In the genomic region with DNA sequence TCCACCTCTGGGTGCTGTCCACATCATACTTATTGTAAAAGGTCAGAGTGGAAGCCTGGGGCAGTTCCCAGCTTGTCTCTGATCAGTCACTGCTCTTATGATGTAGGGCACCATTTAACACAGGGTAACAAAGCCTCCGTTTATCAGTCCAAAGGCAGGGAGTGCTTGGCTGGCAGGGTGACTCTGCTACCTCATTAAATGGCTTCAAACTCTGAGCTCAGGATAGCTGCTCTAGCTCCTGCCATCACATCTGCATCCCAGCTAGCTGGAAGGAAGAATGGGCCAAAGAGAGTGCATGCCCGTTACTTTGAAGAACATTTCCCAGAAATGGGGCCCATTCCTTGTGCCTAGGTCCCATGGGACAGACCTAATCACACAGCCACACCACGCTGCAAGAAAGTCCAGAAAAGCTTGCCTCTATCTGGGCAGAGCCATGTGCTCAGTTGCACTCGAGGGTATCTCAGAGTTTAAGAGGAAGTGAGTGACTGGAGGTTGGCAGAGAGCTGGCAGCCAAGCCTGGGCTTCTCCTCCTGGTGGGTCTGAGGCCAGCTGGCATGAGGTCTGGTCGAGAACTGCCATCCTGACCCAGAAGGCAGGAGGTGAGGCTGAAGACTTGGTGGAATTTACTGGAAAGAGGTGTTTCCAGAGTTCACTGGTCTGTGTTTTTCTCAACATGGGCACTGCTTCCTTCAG, we compare ENCODE assay signal across 24 cellular contexts.
"Had no signal": no experiment of that assay in that cellular context is flagged by ENCODE, and none has a peak within 500 bp of the region (broad histone marks: within the 10 kb centered on the region; RNA-seq: fewer than 3 reads in every experiment).

No MANE protein-coding gene starts in this region.

- ATAC-seq: activated CD8-positive, alpha-beta T cell treated with anti-CD3 and anti-CD28 coated beads, Interleukin-2, amount 10 ng/mL, durations not matched to agents 7 days and 5 days; foreskin keratinocyte; left lung; natural killer cell; pancreas; psoas muscle; right cardiac atrium; SK-N-SH treated with all-trans-retinoic acid at 6 μM for 48 hours; stimulated activated naive CD8-positive, alpha-beta T cell treated with anti-CD3 and anti-CD28 coated beads, Interleukin-15, amount 100 ng/mL, for 72 hours; T-cell had no signal

- H3K36me3 Mint-ChIP-seq: activated naive CD8-positive, alpha-beta T cell; natural killer cell; T-cell; type B pancreatic cell had no signal

- H3K4me1 Mint-ChIP-seq: natural killer cell; stimulated activated naive CD8-positive, alpha-beta T cell treated with anti-CD3 and anti-CD28 coated beads, Interleukin-15, amount 100 ng/mL, for 72 hours; T-cell had no signal

- H3K9me3 ChIP-seq: adrenal gland, left lung, pancreas, psoas muscle, testis had no signal

- H3K36me3 ChIP-seq: adrenal gland, ascending aorta, brain microvascular endothelial cell, left lung, pancreas had no signal

- H3K9me3 Mint-ChIP-seq: dendritic cell treated with granulocyte-macrophage colony-stimulating factor and Interleukin-4, amounts not matched to agents 40 ng/mL and 50 ng/mL, for 4 days; natural killer cell; stimulated activated naive CD8-positive, alpha-beta T cell treated with anti-CD3 and anti-CD28 coated beads, Interleukin-15, amount 100 ng/mL, for 72 hours; T-cell; T-helper 2 cell treated with Interferon-gamma antibody and Interleukin-4, amounts not matched to agents 5 μg/mL and 100 μg/mL, for 36 hours; type B pancreatic cell had no signal

- H3K4me1 ChIP-seq: adrenal gland, ascending aorta, foreskin keratinocyte, left lung, pancreas, psoas muscle, testis had no signal

- DNase-seq: activated CD4-positive, alpha-beta T cell treated with anti-CD3 and anti-CD28 coated beads for 1 hour; activated CD4-positive, alpha-beta T cell treated with anti-CD3 and anti-CD28 coated beads, Interleukin-2, amount 50 U/mL, for 1 hour; activated CD8-positive, alpha-beta T cell treated with anti-CD3 and anti-CD28 coated beads, Interleukin-2, amount 10 ng/mL, durations not matched to agents 7 days and 5 days; activated gamma-delta T cell treated with Interleukin-2 at 50 U/mL for 16 hours; brain microvascular endothelial cell; effector CD8-positive, alpha-beta T cell; foreskin keratinocyte; left lung; natural killer cell; right cardiac atrium; stimulated activated CD4-positive, alpha-beta T cell treated with anti-CD3 and anti-CD28 coated beads, Interleukin-4, amount 100 ng/mL, for 4 hours; stimulated activated naive CD8-positive, alpha-beta T cell treated with anti-CD3 and anti-CD28 coated beads, Interleukin-15, amount 100 ng/mL, for 72 hours; testis had no signal

- H3K27ac ChIP-seq: adrenal gland, ascending aorta, brain microvascular endothelial cell, foreskin keratinocyte, left lung, pancreas, psoas muscle, testis, VCaP had no signal

- H3K27ac Mint-ChIP-seq: activated CD8-positive, alpha-beta T cell treated with anti-CD3 and anti-CD28 coated beads, Interleukin-2, amount 10 ng/mL, durations not matched to agents 7 days and 5 days; activated naive CD8-positive, alpha-beta T cell; dendritic cell treated with granulocyte-macrophage colony-stimulating factor and Interleukin-4, amounts not matched to agents 40 ng/mL and 50 ng/mL, for 4 days; natural killer cell; stimulated activated naive CD8-positive, alpha-beta T cell treated with anti-CD3 and anti-CD28 coated beads, Interleukin-15, amount 100 ng/mL, for 72 hours; T-cell; T-helper 2 cell treated with Interferon-gamma antibody and Interleukin-4, amounts not matched to agents 5 μg/mL and 100 μg/mL, for 36 hours; type B pancreatic cell had no signal

- H3K4me3 ChIP-seq: adrenal gland, ascending aorta, left lung, pancreas, psoas muscle, testis had no signal

- H3K27me3 ChIP-seq: adrenal gland, ascending aorta, brain microvascular endothelial cell, foreskin keratinocyte, pancreas, testis had no signal

- H3K4me3 Mint-ChIP-seq: activated CD8-positive, alpha-beta T cell treated with anti-CD3 and anti-CD28 coated beads, Interleukin-2, amount 10 ng/mL, durations not matched to agents 7 days and 5 days; activated naive CD8-positive, alpha-beta T cell; dendritic cell treated with granulocyte-macrophage colony-stimulating factor and Interleukin-4, amounts not matched to agents 40 ng/mL and 50 ng/mL, for 4 days; natural killer cell; stimulated activated naive CD8-positive, alpha-beta T cell treated with anti-CD3 and anti-CD28 coated beads, Interleukin-15, amount 100 ng/mL, for 72 hours; T-cell; T-helper 2 cell treated with Interferon-gamma antibody and Interleukin-4, amounts not matched to agents 5 μg/mL and 100 μg/mL, for 36 hours; type B pancreatic cell had no signal

- FAIRE-seq: pancreas had no signal
